ENCODE assay signal across 8 cellular contexts in genomic region chr22:17638182-17638431, GRCh38. TPM values are rescaled to one million over a fixed set of nuclear protein-coding genes. Genes with fewer than 3 reads are reported as not detected.
DNase-seq lines count a peak whose midpoint lies in the region; ATAC-seq and TF ChIP-seq lines count a peak whose summit lies in the region.

No MANE protein-coding gene starts in this region.

- H3K36me3 ChIP-seq in BLaER1 treated with 17β-estradiol and CSF1 and Interleukin-3, amounts not matched to agents 10 nM and 100 nM = peaks cover 0 to 29% (median 19%) of the 10 kb centered on the region in 11 experiments; a peak in 18 of 22 replicates
- H3K36me3 ChIP-seq in gastroesophageal sphincter = no peaks in the 10 kb centered on the region
- H3K36me3 ChIP-seq in trophoblast cell (ENCODE audit: control insufficient read depth in 1 of 2, insufficient read depth in 2 of 2, low read length in 2 of 2) = peaks cover 0 to 3% of the 10 kb centered on the region in 2 experiments

- peak overlapping the region; percentile 38 for H3K14ac ChIP-seq in trophoblast cell (ENCODE audit: low read length)

- CTCF ChIA-PET in T-cell (lab: Charles Lee) = no interaction called here

- H2BK12ac ChIP-seq in trophoblast cell (ENCODE audit: low read length) = no peak overlapping the region

- peak overlapping the region; percentile 74 to 95 (median 86) for H3K4me2 ChIP-seq in BLaER1 treated with 17β-estradiol and CSF1 and Interleukin-3, amounts not matched to agents 10 nM and 100 nM
- peak overlapping the region; percentile 75 for H3K4me2 ChIP-seq in trophoblast cell (ENCODE audit: low read length)

- peak overlapping the region; percentile 89 to 98 (median 97) for H3K9ac ChIP-seq in BLaER1 treated with 17β-estradiol and CSF1 and Interleukin-3, amounts not matched to agents 10 nM and 100 nM
- peak overlapping the region; percentile 93 for H3K9ac ChIP-seq in trophoblast cell (ENCODE audit: low read length)

- peaks cover 25 to 36% (median 30%) of the 10 kb centered on the region in 3 donors for H3K4me1 Mint-ChIP-seq in T-cell

- peak overlapping the region; percentile 85 for H2AK5ac ChIP-seq in trophoblast cell (ENCODE audit: low read length)

- peak overlapping the region; percentile 11 for H3K18ac ChIP-seq in trophoblast cell (ENCODE audit: low read length)

- 0 to 4% methylated on average over 2 to 10 of the region's 10 CpGs for WGBS in gastroesophageal sphincter (ENCODE audit: low coverage in 1 of 2), 2 donors
- WGBS in trophoblast cell (ENCODE audit: extremely low coverage, insufficient coverage, insufficient read length) = no CpG with 5 or more reads among the region's 10 CpGs

- peak overlapping the region; percentile 94 to 96 for H3K27ac Mint-ChIP-seq in T-cell

- peak overlapping the region; percentile 48 for H2BK120ac ChIP-seq in trophoblast cell (ENCODE audit: insufficient read depth, low read length, poor library complexity)

- TF ChIP-seq POLR2A in gastroesophageal sphincter (IDR thresholded peaks at IDR 0.05) = no peak

- peaks cover 12% of the 10 kb centered on the region for H3K79me2 ChIP-seq in trophoblast cell (ENCODE audit: control insufficient read depth, insufficient read depth, low read length, poor library complexity)

- no peak overlapping the region for H3K23ac ChIP-seq in trophoblast cell (ENCODE audit: low read length)

- H4K12ac ChIP-seq in trophoblast cell (ENCODE audit: low read depth, low read length) = peak overlapping the region; percentile 12

- H3K4me1 ChIP-seq in BLaER1 treated with 17β-estradiol and CSF1 and Interleukin-3, amounts not matched to agents 10 nM and 100 nM = peaks cover 18 to 30% (median 22%) of the 10 kb centered on the region in 10 experiments
- peaks cover 0 to 32% (median 8%) of the 10 kb centered on the region in 3 donors for H3K4me1 ChIP-seq in gastroesophageal sphincter
- H3K4me1 ChIP-seq in trophoblast cell (ENCODE audit: control insufficient read depth in 1 of 2, insufficient read depth in 2 of 2, low read length in 2 of 2) = peaks cover 8 to 15% of the 10 kb centered on the region in 2 experiments

- H3K27me3 ChIP-seq in BLaER1 treated with 17β-estradiol and CSF1 and Interleukin-3, amounts not matched to agents 10 nM and 100 nM = no peaks in the 10 kb centered on the region
- H3K27me3 ChIP-seq in gastroesophageal sphincter (no peaks in the 10 kb centered on the region), trophoblast cell (ENCODE audit: insufficient read depth, low read length) (no peaks in the 10 kb centered on the region)

- peak overlapping the region; percentile 79 to 88 (median 86) for H3K4me3 ChIP-seq in BLaER1 treated with 17β-estradiol and CSF1 and Interleukin-3, amounts not matched to agents 10 nM and 100 nM
- H3K4me3 ChIP-seq in gastroesophageal sphincter (peak overlapping the region; percentile 74 to 88), trophoblast cell (ENCODE audit: low read depth, low read length) (peak overlapping the region; percentile 91)

- H2BK5ac ChIP-seq in trophoblast cell (ENCODE audit: low read depth, low read length, poor library complexity) = peak overlapping the region; percentile 43

- peaks cover 0 to 14% (median 10%) of the 10 kb centered on the region in 11 experiments; a peak in 9 of 22 replicates for H3K9me3 ChIP-seq in BLaER1 treated with 17β-estradiol and CSF1 and Interleukin-3, amounts not matched to agents 10 nM and 100 nM (replicated peaks in 1 of 11)
- H3K9me3 ChIP-seq in gastroesophageal sphincter (no peaks in the 10 kb centered on the region), trophoblast cell (ENCODE audit: insufficient read depth, low read depth, low read length) (no peaks in the 10 kb centered on the region)

- POLR2A ChIA-PET in T-cell (lab: Charles Lee) = no interaction called here

- ATAC-seq in GM18511 (IDR thresholded peaks at IDR 0.05; ENCODE audit: unreplicated experiment) (peak; percentile 26), HG03103 (IDR thresholded peaks at IDR 0.05; ENCODE audit: low read depth, unreplicated experiment) (peak; percentile 10), T-cell (replicated peaks in 1 of 4) (peak; percentile 5 to 38 (median 20)), gastroesophageal sphincter (peak; percentile 59)

- H3K9me3 Mint-ChIP-seq in T-cell = no peaks in the 10 kb centered on the region

- TF ChIP-seq EP300 in gastroesophageal sphincter (IDR thresholded peaks at IDR 0.05) = no peak

- H4K20me1 ChIP-seq in BLaER1 treated with 17β-estradiol and CSF1 and Interleukin-3, amounts not matched to agents 10 nM and 100 nM = no peaks in the 10 kb centered on the region; a peak in 1 of 22 replicates

- peak overlapping the region; percentile 68 for H2AFZ ChIP-seq in trophoblast cell (ENCODE audit: insufficient read depth, low read length, poor library complexity)

- H4K91ac ChIP-seq in trophoblast cell (ENCODE audit: low read depth, low read length) = peak overlapping the region; percentile 74

- no peaks in the 10 kb centered on the region for H3K36me3 Mint-ChIP-seq in T-cell

- H3K27me3 Mint-ChIP-seq in T-cell = no peaks in the 10 kb centered on the region

- peak in 1 of 4 experiments; percentile 13 for TF ChIP-seq CTCF in gastroesophageal sphincter (IDR thresholded peaks at IDR 0.05)

- H3K79me1 ChIP-seq in trophoblast cell (ENCODE audit: low read length) = peaks cover 23% of the 10 kb centered on the region

- DNase-seq in T-cell = peak in 1 of 34 experiments; percentile 2
- DNase-seq in trophoblast cell = no peak
- no peak for DNase-seq in AG20443 (ENCODE audit: low spot score)
- DNase-seq in DMS114 treated with DMSO at 0.1 percent for 48 hours (lab: John Stamatoyannopoulos, UW; ENCODE audit: unreplicated experiment) = no peak

- peak overlapping the region; percentile 50 for H3K4ac ChIP-seq in trophoblast cell (ENCODE audit: low read depth, low read length)

- H4K8ac ChIP-seq in trophoblast cell (ENCODE audit: low read depth, low read length) = peak overlapping the region; percentile 75

- peak overlapping the region; percentile 88 to 89 (median 89) for H3K4me3 Mint-ChIP-seq in T-cell

- peak overlapping the region; percentile 92 to 98 (median 97) for H3K27ac ChIP-seq in BLaER1 treated with 17β-estradiol and CSF1 and Interleukin-3, amounts not matched to agents 10 nM and 100 nM
- H3K27ac ChIP-seq in gastroesophageal sphincter = peak overlapping the region; percentile 95 to 99 (median 98)
- peak overlapping the region; percentile 95 for H3K27ac ChIP-seq in trophoblast cell (ENCODE audit: low read depth, low read length)

RNA-seq across cellular contexts. Expression of gene BCL2L13, which starts 0.5 kb away (rescaled TPM):
- total RNA-seq in T-cell = 10 to 100 TPM; 22.5 to 32.9 (median 31.4) TPM
- 100 to 1,000 TPM in 2 of 4 donors, 10 to 100 TPM in 2; 68.5 to 193 (median 131) TPM for total RNA-seq in gastroesophageal sphincter
- 20.8 and 21.8 TPM in 2 replicates for polyA plus RNA-seq in trophoblast cell (2013)

RNA-seq across cellular contexts. Expression of gene ATP6V1E1, which starts 9.6 kb away (rescaled TPM):
- total RNA-seq in T-cell (10 to 100 TPM; 58.1 to 73.7 (median 70.8) TPM), gastroesophageal sphincter (100 to 1,000 TPM; 146 to 252 (median 195) TPM)
- polyA plus RNA-seq in trophoblast cell (2013) = 173 and 177 TPM in 2 replicates
